ENCODE assay signal across 9 cellular contexts in the genomic region with DNA sequence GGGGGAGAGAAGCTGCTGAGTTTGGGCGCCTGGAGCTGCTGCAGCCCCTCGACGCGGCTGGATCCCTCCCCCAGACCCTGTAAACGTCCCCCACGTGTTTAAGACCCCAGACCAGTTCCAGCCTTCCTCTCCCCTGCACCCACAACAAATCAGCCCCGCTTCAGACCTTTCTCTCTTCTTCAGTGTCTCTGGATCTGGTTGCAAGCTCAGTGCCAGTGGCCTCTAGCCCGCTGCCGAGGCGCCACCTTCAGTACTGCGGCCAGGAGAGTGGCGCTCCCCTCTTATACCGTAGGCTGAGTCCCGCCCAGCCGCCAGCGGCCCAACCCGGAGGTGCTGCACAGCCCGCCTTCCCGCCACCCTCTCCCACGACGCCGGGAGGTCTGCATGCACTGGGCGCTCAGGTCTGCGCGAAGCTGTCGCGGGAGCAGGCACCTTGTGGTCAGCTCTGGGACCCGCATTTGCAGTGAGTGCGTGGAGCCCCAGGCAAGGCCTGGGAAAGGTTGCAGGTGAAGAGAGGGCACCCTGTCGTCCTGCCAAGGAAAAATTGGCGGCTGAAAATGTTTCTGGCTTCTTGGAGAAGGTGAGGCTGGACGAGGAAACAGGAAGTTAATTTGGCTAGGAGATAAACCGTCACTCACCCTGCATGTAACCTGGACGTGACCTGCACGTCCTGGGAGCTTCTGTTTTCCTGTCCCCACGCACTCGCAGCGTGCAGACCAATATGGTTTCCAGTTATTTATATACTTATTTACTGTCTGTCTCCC. TPM values are rescaled to one million over a fixed set of nuclear protein-coding genes. Genes with fewer than 3 reads are reported as not detected.
A peak's percentile ranks its signal among the peaks of the same experiment; 100 is the strongest.
DNase-seq lines count a peak whose midpoint lies in the region; ATAC-seq, FAIRE-seq and TF ChIP-seq lines count a peak whose summit lies in the region.
"Had no signal": no experiment of that assay in that cellular context is flagged by ENCODE, and none has a peak within 500 bp of the region (broad histone marks: within the 10 kb centered on the region; RNA-seq: fewer than 3 reads in every experiment).

A gene with protein sequence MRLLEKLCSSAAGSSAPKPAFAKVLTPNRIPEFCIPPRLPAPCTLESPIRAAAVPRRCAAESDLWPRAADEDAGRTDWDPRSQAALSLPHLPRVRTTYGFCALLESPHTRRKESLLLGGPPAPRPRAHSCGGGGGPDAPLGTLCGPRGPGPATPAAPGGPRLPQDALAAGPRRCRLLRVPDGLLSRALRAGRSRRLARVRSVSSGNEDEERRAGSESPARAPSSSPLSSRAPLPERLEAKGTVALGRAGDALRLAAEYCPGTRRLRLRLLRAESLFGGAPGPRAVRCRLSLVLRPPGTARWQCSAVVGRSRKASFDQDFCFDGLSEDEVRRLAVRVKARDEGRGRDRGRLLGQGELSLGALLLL (minus strand): TSS at position 257 of the 764 bp plus-strand sequence. CDS start 301 bp downstream, outside the sequence.

- DNase-seq in GM23338 (ENCODE audit: low spot score) (peak; percentile 78), WTC11 (ENCODE audit: low spot score) (peak; percentile 70), endothelial cell of umbilical vein (ENCODE audit: low read depth, low spot score) (peak; percentile 89)
- peak in 1 of 9 donors; percentile 34 for DNase-seq in naive thymus-derived CD4-positive, alpha-beta T cell

- H3K36me3 Mint-ChIP-seq in GM23338 (ENCODE audit: low read depth) (no peaks in the 10 kb centered on the region; the same call in 2 of the 3 replicates), WTC11 (no peaks in the 10 kb centered on the region)
- H3K36me3 Mint-ChIP-seq in naive thymus-derived CD4-positive, alpha-beta T cell = no peaks in the 10 kb centered on the region

- TF ChIP-seq POLR2A in endothelial cell of umbilical vein (IDR thresholded peaks at IDR 0.05; ENCODE audit: low read depth, low read length) = peak; percentile 90

- dilution Hi-C loops in endothelial cell of umbilical vein (cut with MboI; ENCODE audit: extremely low pct_ligation_motif_present, low sequenced_read_pairs) = no loop called here

- no peaks in the 10 kb centered on the region for H3K79me2 ChIP-seq in GM23338 (replicated peaks; ENCODE audit: insufficient read depth)
- peaks cover 4% of the 10 kb centered on the region for H3K79me2 ChIP-seq in endothelial cell of umbilical vein (ENCODE audit: control insufficient read depth, insufficient read depth, low read length)

- intact Hi-C loops in endothelial cell of umbilical vein (cut with micrococcal nuclease) = loop anchor here (1.0 to 5.0 kb wide), 6 partner anchors 8 to 142 kb away; no protein-coding TSS in a partner anchor
- intact Hi-C loops in naive thymus-derived CD4-positive, alpha-beta T cell (cut with micrococcal nuclease) = no loop called here

- H3K4me3 ChIP-seq in GM23338 (peak within 1 kb of the TSS; percentile 55), endothelial cell of umbilical vein (replicated peaks in 1 of 3; ENCODE audit: insufficient read depth in 1 of 3, low read depth in 1 of 3, low read length in 3 of 3) (peak within 1 kb of the TSS; percentile 49 to 75 (median 66)), urinary bladder (ENCODE audit: low read depth, low read length) (peak within 1 kb of the TSS; percentile 47)
- H3K4me3 ChIP-seq in naive thymus-derived CD4-positive, alpha-beta T cell (ENCODE audit: low read length) = no peak within 1 kb of the TSS

- H3K9ac ChIP-seq in endothelial cell of umbilical vein (replicated peaks; ENCODE audit: extremely low read depth, insufficient read depth, low read length) = peak within 1 kb of the TSS; percentile 88

- H3K9me3 ChIP-seq in endothelial cell of umbilical vein (replicated peaks; ENCODE audit: control insufficient read depth, insufficient read depth, low read length) = no peaks in the 10 kb centered on the region
- no peaks in the 10 kb centered on the region for H3K9me3 ChIP-seq in naive thymus-derived CD4-positive, alpha-beta T cell (ENCODE audit: control insufficient read depth in 2 of 3, low read length in 3 of 3)

- POLR2A ChIA-PET in WTC11 (lab: Charles Lee) (no interaction called here), endothelial cell of umbilical vein (lab: Charles Lee) (interaction anchor here (0.6 to 2.0 kb wide), 16 partner anchors 9 to 195 kb away, joined by 3 to 26 read pairs (median 5); partner anchors contain the start of gene VPS13C)
- POLR2A ChIA-PET in naive thymus-derived CD4-positive, alpha-beta T cell (lab: Charles Lee) = no interaction called here

- 0 out of 2 replicates have a peak, but pooled peaks cover 9% of the 10 kb centered on the region for H3F3A ChIP-seq in GM23338 (replicated peaks; ENCODE audit: low read depth)

- H3K27ac Mint-ChIP-seq in GM23338 (no peak within 1 kb of the TSS), WTC11 (no peak within 1 kb of the TSS)
- no peak within 1 kb of the TSS for H3K27ac Mint-ChIP-seq in naive thymus-derived CD4-positive, alpha-beta T cell

- FAIRE-seq in endothelial cell of umbilical vein (lab: Jason Lieb, UNC) = peak; percentile 62

- H3K9me3 Mint-ChIP-seq in GM23338 (peaks cover 4% of the 10 kb centered on the region; the same call in 1 of the 3 replicates), WTC11 (no peaks in the 10 kb centered on the region)
- H3K9me3 Mint-ChIP-seq in naive thymus-derived CD4-positive, alpha-beta T cell = peaks cover 0 to 2% (median 0%) of the 10 kb centered on the region in 11 donors

- H3K27me3 Mint-ChIP-seq in GM23338 (ENCODE audit: insufficient read depth, low read depth, poor library complexity) (peaks cover 41% of the 10 kb centered on the region), WTC11 (ENCODE audit: low read depth) (peaks cover 71% of the 10 kb centered on the region)
- peaks cover 53 to 79% (median 66%) of the 10 kb centered on the region in 5 donors for H3K27me3 Mint-ChIP-seq in naive thymus-derived CD4-positive, alpha-beta T cell

- peak within 1 kb of the TSS; percentile 81 for H3K4me2 ChIP-seq in GM23338
- peak within 1 kb of the TSS; percentile 84 for H3K4me2 ChIP-seq in endothelial cell of umbilical vein (ENCODE audit: insufficient read depth, low read length)

- peaks cover 4% of the 10 kb centered on the region; the same call in 1 of the 2 replicates for H4K20me1 ChIP-seq in GM23338 (replicated peaks; ENCODE audit: insufficient read depth)
- H4K20me1 ChIP-seq in endothelial cell of umbilical vein (replicated peaks; ENCODE audit: control insufficient read depth, extremely low read depth, insufficient read depth, low read length) = no peaks in the 10 kb centered on the region

- H3K4me1 Mint-ChIP-seq in GM23338 = peaks cover 11% of the 10 kb centered on the region
- peaks cover 19% of the 10 kb centered on the region for H3K4me1 Mint-ChIP-seq in WTC11
- peaks cover 0 to 22% (median 21%) of the 10 kb centered on the region in 7 donors for H3K4me1 Mint-ChIP-seq in naive thymus-derived CD4-positive, alpha-beta T cell

- WGBS in urinary bladder = 16% methylated on average over 38 of the region's 38 CpGs

- H3K27ac ChIP-seq in GM23338 (ENCODE audit: low read depth) = no peak within 1 kb of the TSS
- peak within 1 kb of the TSS; percentile 78 for H3K27ac ChIP-seq in endothelial cell of umbilical vein (ENCODE audit: insufficient read depth, low read depth, low read length)
- no peak within 1 kb of the TSS for H3K27ac ChIP-seq in naive thymus-derived CD4-positive, alpha-beta T cell (ENCODE audit: low read depth, low read length)
- H3K27ac ChIP-seq in urinary bladder (ENCODE audit: low read depth) = no peak within 1 kb of the TSS

- no peaks in the 10 kb centered on the region for H3K9me1 ChIP-seq in endothelial cell of umbilical vein (replicated peaks; ENCODE audit: control insufficient read depth, extremely low read depth, insufficient read depth, low read length)

- TF ChIP-seq CTCF in GM23338 (conservative IDR thresholded peaks at IDR 0.05; ENCODE audit: low read depth in 2 of 2) (0 out of 4 replicates have a peak, but pooled peaks of 1 of the 2 experiments have one; percentile 7), WTC11 (IDR thresholded peaks at IDR 0.05) (no peak), endothelial cell of umbilical vein (IDR thresholded peaks at IDR 0.05; ENCODE audit: extremely low read depth in 1 of 2, insufficient read depth in 1 of 2, low read depth in 1 of 2, low read length in 2 of 2) (peak in 1 of 2 donors; percentile 19)

- ATAC-seq in GM23338 (peak; percentile 90), WTC11 (peak; percentile 84), GM21360 (IDR thresholded peaks at IDR 0.05; ENCODE audit: unreplicated experiment) (no peak), GM18868 (IDR thresholded peaks at IDR 0.05; ENCODE audit: unreplicated experiment) (no peak), HG02970 (IDR thresholded peaks at IDR 0.05; ENCODE audit: low FRiP score, unreplicated experiment) (no peak)
- peak; percentile 42 for ATAC-seq in naive thymus-derived CD4-positive, alpha-beta T cell

- H3K4me3 Mint-ChIP-seq in GM23338 = peak within 1 kb of the TSS; percentile 75
- peak within 1 kb of the TSS; percentile 82 for H3K4me3 Mint-ChIP-seq in WTC11
- H3K4me3 Mint-ChIP-seq in naive thymus-derived CD4-positive, alpha-beta T cell = peak within 1 kb of the TSS; percentile 63 to 85 (median 74)

- H3K27me3 ChIP-seq in GM23338 (ENCODE audit: insufficient read depth) (peaks cover 57% of the 10 kb centered on the region), endothelial cell of umbilical vein (ENCODE audit: control insufficient read depth in 2 of 2, insufficient read depth in 2 of 2, low read length in 2 of 2) (no peaks in the 10 kb centered on the region)
- H3K27me3 ChIP-seq in naive thymus-derived CD4-positive, alpha-beta T cell (ENCODE audit: control insufficient read depth in 2 of 2, insufficient read depth in 2 of 2, low read length in 2 of 2) = peaks cover 0 to 15% of the 10 kb centered on the region in 2 donors

- peaks cover 9% of the 10 kb centered on the region; the same call in 1 of the 2 replicates for H3K4me1 ChIP-seq in GM23338 (ENCODE audit: insufficient read depth)
- peaks cover 31% of the 10 kb centered on the region for H3K4me1 ChIP-seq in endothelial cell of umbilical vein (ENCODE audit: control insufficient read depth, extremely low read depth, insufficient read depth, low read length)
- H3K4me1 ChIP-seq in naive thymus-derived CD4-positive, alpha-beta T cell (ENCODE audit: control insufficient read depth in 2 of 2, insufficient read depth in 2 of 2, low read length in 2 of 2) = no peaks in the 10 kb centered on the region
- H3K4me1 ChIP-seq in urinary bladder (ENCODE audit: insufficient read depth) = no peaks in the 10 kb centered on the region

- CTCF ChIA-PET in WTC11 (lab: Charles Lee) = interaction anchor here (0.6 to 1.5 kb wide), 11 partner anchors 36 to 575 kb away, joined by 3 to 14 read pairs (median 3); partner anchors contain the start of genes C2CD4A and VPS13C
- CTCF ChIA-PET in endothelial cell of umbilical vein (lab: Charles Lee) = interaction anchor here (0.8 to 6.3 kb wide), 15 partner anchors 9 to 105 kb away, joined by 3 to 48 read pairs (median 4); partner anchors contain the start of genes C2CD4A and VPS13C
- CTCF ChIA-PET in naive thymus-derived CD4-positive, alpha-beta T cell (lab: Charles Lee) = no interaction called here

- BruUV-seq in endothelial cell of umbilical vein (replicated peaks; lab: Mats Ljungman, UMichigan) = no TSS peak

- H3K36me3 ChIP-seq in GM23338 (ENCODE audit: insufficient read depth) = no peaks in the 10 kb centered on the region
- H3K36me3 ChIP-seq in endothelial cell of umbilical vein (ENCODE audit: control insufficient read depth in 2 of 2, extremely low read depth in 1 of 2, insufficient read depth in 2 of 2, low read length in 2 of 2) = no peaks in the 10 kb centered on the region
- H3K36me3 ChIP-seq in naive thymus-derived CD4-positive, alpha-beta T cell (ENCODE audit: control insufficient read depth in 2 of 3, insufficient read depth in 3 of 3, low read length in 3 of 3) = no peaks in the 10 kb centered on the region
- H3K36me3 ChIP-seq in urinary bladder (ENCODE audit: insufficient read depth) = no peaks in the 10 kb centered on the region

- H3K9me2 ChIP-seq in GM23338 (ENCODE audit: insufficient read depth) = no peaks in the 10 kb centered on the region; the same call in 1 of the 2 replicates

- H2AFZ ChIP-seq in GM23338 (peak within 1 kb of the TSS; percentile 93), endothelial cell of umbilical vein (ENCODE audit: low read depth, low read length) (peak within 1 kb of the TSS; percentile 63)

RNA-seq across cellular contexts. Expression of the gene that starts here (rescaled TPM):
- 1.3 and 1.5 TPM in 2 replicates for total RNA-seq in GM23338 (2014; rRNA removed; shearing (Covaris generic))
- polyA plus RNA-seq in GM23338 (2016; fragmentation: Nextera tagmentation; extraction: Ambion mirVana) (0.31 TPM in 1 of 2 replicates, not detected in the other), endothelial cell of umbilical vein (31.5 and 31.7 TPM in 2 replicates), urinary bladder (1.5 TPM)
- total RNA-seq in WTC11 (2021) (0.82 to 1.3 TPM (median 0.96 TPM) in 3 replicates), endothelial cell of umbilical vein (28.4 and 31.7 TPM in 2 replicates), urinary bladder (2.2 TPM)
- polyA plus RNA-seq in endothelial cell of umbilical vein (2011; cell fraction: cytosol; rRNA removed) = 10.7 and 21.1 TPM in 2 replicates
- polyA plus RNA-seq in endothelial cell of umbilical vein (2011; cell fraction: nucleus; rRNA removed) = 33.6 and 34.4 TPM in 2 replicates
- polyA plus RNA-seq in endothelial cell of umbilical vein (2012) = 7.8 and 12.1 TPM in 2 replicates
- polyA minus RNA-seq in endothelial cell of umbilical vein = 7.0 and 7.5 TPM in 2 replicates
- polyA minus RNA-seq in endothelial cell of umbilical vein (2011; cell fraction: cytosol; rRNA and poly(A)+ RNA removed) = not detected
- polyA minus RNA-seq in endothelial cell of umbilical vein (2011; cell fraction: nucleus; rRNA and poly(A)+ RNA removed) = 25.2 and 57.0 TPM in 2 replicates
- under 1 TPM in 2 of 5 experiments, not detected in 3; 0.15 to 0.24 TPM for total RNA-seq in naive thymus-derived CD4-positive, alpha-beta T cell
- not detected for polyA plus RNA-seq in naive thymus-derived CD4-positive, alpha-beta T cell
- total RNA-seq: LHCN-M2 had no signal

Comparison
In these comparisons a context has a peak if more than half of its experiments do, and no peak if none do; other contexts are left out.
1. Peak in ATAC-seq in naive thymus-derived CD4-positive, alpha-beta T cell; RNA of the gene not detected or under 1 TPM.
2. ATAC-seq: peak in GM23338 (single experiment) and WTC11 (single experiment); none in GM21360 (single experiment), GM18868 (single experiment) and HG02970 (single experiment).
3. Peak in every context shown above with its lines, with median percentiles within 50 percentile points of each other: H3K4me3 Mint-ChIP-seq.